In the genomic region with DNA sequence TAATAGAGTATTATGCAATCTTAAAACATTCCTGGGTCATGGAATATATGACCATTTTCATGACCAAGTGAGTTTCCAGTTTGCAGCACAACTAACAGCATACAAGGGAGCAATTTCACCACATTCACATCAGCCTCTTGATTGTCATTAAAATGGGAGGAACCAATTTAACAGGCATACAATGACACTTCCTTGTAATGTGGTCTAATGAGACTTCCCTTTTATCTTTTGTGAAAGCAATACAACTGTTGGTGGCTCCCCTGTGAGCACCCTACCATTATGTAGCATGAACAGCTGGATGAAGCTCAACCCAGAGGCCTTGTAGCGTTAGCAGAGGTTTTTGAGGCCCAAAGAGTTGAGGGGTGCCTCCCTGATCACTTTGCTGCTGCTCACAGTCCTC, we compare ENCODE assay signal across 24 cellular contexts. TPM values are rescaled to one million over a fixed set of nuclear protein-coding genes. Genes with fewer than 3 reads are reported as not detected.
"Had no signal": no experiment of that assay in that cellular context is flagged by ENCODE, and none has a peak within 500 bp of the region (broad histone marks: within the 10 kb centered on the region; RNA-seq: fewer than 3 reads in every experiment).

No MANE protein-coding gene starts in this region.

- ATAC-seq: activated T-cell treated with anti-CD3 and anti-CD28 coated beads, Interleukin-2, amount 50 U/mL, for 4 hours; sciatic nerve; stimulated activated memory B cell treated with anti-CD40 and anti-IgM and Interleukin-4, amounts not matched to agents 10 μg/mL and 1 μg/mL and 100 μg/mL, for 72 hours; WTC11 had no signal

- H3K4me3 ChIP-seq: adrenal gland, ascending aorta, lung, neural progenitor cell, stomach, suprapubic skin, tibial nerve, uterus had no signal

- DNase-seq: activated CD4-positive, alpha-beta T cell treated with anti-CD3 and anti-CD28 coated beads, Interleukin-2, amount 50 U/mL, for 48 hours; activated CD8-positive, alpha-beta memory T cell treated with anti-CD3 and anti-CD28 coated beads, Interleukin-2, amount 50 U/mL, for 48 hours; activated naive CD4-positive, alpha-beta T cell; activated T-cell treated with anti-CD3 and anti-CD28 coated beads, Interleukin-2, amount 50 U/mL, for 4 hours; adrenal gland; brain microvascular endothelial cell; caudate nucleus; dermis blood vessel endothelial cell; effector memory CD4-positive, alpha-beta T cell; immature natural killer cell; naive B cell; small intestine; stimulated activated CD4-positive, alpha-beta T cell treated with anti-CD3 and anti-CD28 coated beads, Interleukin-2, amount 100 ng/mL, for 24 hours; stomach; uterus had no signal

RNA-seq across cellular contexts. Expression of a gene that starts 13.6 kb away (rescaled TPM):
- total RNA-seq: foreskin keratinocyte had no signal
